In the genomic region with DNA sequence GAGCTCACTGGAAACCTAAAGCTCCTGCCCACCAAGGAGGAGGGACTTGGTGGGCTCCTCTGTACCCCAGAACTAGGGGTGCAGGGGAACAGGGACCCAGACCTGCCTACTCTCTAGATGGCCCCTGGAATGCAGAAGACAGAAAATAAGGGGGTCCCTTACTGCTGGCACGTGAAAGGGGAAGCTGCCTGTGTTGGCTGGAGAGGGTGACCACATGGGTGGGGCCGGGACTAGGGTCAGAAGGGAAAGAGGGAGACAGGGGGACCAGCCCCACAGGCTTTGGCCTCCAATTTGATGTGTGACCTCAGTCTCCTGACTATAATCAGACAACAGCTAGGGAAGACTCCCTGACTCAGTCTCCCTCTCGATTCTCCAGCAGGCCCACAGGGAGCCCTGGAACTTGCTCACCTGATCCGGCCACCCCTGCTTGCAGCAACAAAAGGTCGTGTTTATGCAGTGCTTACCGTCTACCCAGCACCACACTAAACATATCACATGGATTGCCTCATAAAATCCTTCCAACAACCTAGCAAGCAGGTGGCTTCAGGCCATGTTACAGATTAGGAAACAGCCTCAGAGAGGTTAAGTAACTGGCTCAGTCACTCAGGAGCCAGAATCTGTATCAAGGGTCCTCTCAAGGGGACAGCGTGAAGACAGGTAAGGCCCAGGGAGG, we compare ENCODE assay signal across 10 cellular contexts. TPM values are rescaled to one million over a fixed set of nuclear protein-coding genes. Genes with fewer than 3 reads are reported as not detected.
DNase-seq lines count a peak whose midpoint lies in the region; ATAC-seq and TF ChIP-seq lines count a peak whose summit lies in the region.
"Had no signal": no experiment of that assay in that cellular context is flagged by ENCODE, and none has a peak within 500 bp of the region (broad histone marks: within the 10 kb centered on the region; RNA-seq: fewer than 3 reads in every experiment).

No MANE protein-coding gene starts in this region.

- TF ChIP-seq POLR2A in breast epithelium (IDR thresholded peaks at IDR 0.05), result no peak
- no peak for TF ChIP-seq POLR2A in upper lobe of left lung (IDR thresholded peaks at IDR 0.05)

- no peak for ATAC-seq in activated naive CD8-positive, alpha-beta T cell treated with anti-CD3 and anti-CD28 coated beads, Interleukin-2, amount 50 U/mL, for 24 hours
- ATAC-seq in lower lobe of right lung (peak; percentile 7 to 33), upper lobe of left lung (ENCODE audit: low FRiP score in 2 of 2) (no peak)

- no peaks in the 10 kb centered on the region for H3K27me3 ChIP-seq in breast epithelium
- no peaks in the 10 kb centered on the region for H3K27me3 ChIP-seq in lower lobe of right lung (ENCODE audit: low read depth)
- no peaks in the 10 kb centered on the region for H3K27me3 ChIP-seq in upper lobe of left lung

- DNase-seq in MCF 10A (ENCODE audit: unreplicated experiment), result peak; percentile 68
- no peak for DNase-seq in breast epithelium (ENCODE audit: low spot score in 2 of 2)
- DNase-seq in activated naive CD8-positive, alpha-beta T cell treated with anti-CD3 and anti-CD28 coated beads, Interleukin-2, amount 50 U/mL, for 24 hours, result no peak
- peak; percentile 60 for DNase-seq in lower lobe of right lung
- peak in 1 of 2 donors; percentile 64 for DNase-seq in upper lobe of left lung
- no peak for DNase-seq in NCI-H510A (lab: John Stamatoyannopoulos, UW)
- DNase-seq in SIG-M5 (lab: John Stamatoyannopoulos, UW), result no peak
- no peak for DNase-seq in NK-92 (lab: John Stamatoyannopoulos, UW; ENCODE audit: unreplicated experiment)
- DNase-seq: Calu3; stimulated activated CD4-positive, alpha-beta T cell treated with anti-CD3 and anti-CD28 coated beads, Interleukin-2, amount 100 ng/mL, for 24 hours had no signal

- H3K4me1 Mint-ChIP-seq in MCF 10A (ENCODE audit: insufficient read depth, unreplicated experiment), result peaks cover 47% of the 10 kb centered on the region
- H3K4me1 Mint-ChIP-seq in activated naive CD8-positive, alpha-beta T cell treated with anti-CD3 and anti-CD28 coated beads, Interleukin-2, amount 50 U/mL, for 24 hours, result peaks cover 73% of the 10 kb centered on the region

- no TSS peak for BruUV-seq in MCF 10A (replicated peaks; lab: Mats Ljungman, UMichigan)

- POLR2A ChIA-PET in MCF 10A (lab: Yijun Ruan, JAX), result interaction anchor here (0.7 kb wide), 1 partner anchor 122 kb away, joined by 3 read pairs; no protein-coding TSS in a partner anchor

- no peaks in the 10 kb centered on the region for H3K36me3 Mint-ChIP-seq in MCF 10A (ENCODE audit: insufficient read depth, unreplicated experiment)
- H3K36me3 Mint-ChIP-seq in activated naive CD8-positive, alpha-beta T cell treated with anti-CD3 and anti-CD28 coated beads, Interleukin-2, amount 50 U/mL, for 24 hours (ENCODE audit: low read depth), result peaks cover 4% of the 10 kb centered on the region

- H3K27ac ChIP-seq in breast epithelium (peak overlapping the region in 1 of 2 donors; percentile 48), lower lobe of right lung (peak overlapping the region; percentile 66), upper lobe of left lung (peak overlapping the region; percentile 81 to 93 (median 89))

- no peak for TF ChIP-seq EP300 in upper lobe of left lung (IDR thresholded peaks at IDR 0.05)

- H3K9me3 ChIP-seq in breast epithelium (no peaks in the 10 kb centered on the region), lower lobe of right lung (no peaks in the 10 kb centered on the region), upper lobe of left lung (no peaks in the 10 kb centered on the region)

- H3K27ac Mint-ChIP-seq in MCF 10A (ENCODE audit: low read depth, unreplicated experiment), result peak overlapping the region; percentile 33
- peak overlapping the region; percentile 83 for H3K27ac Mint-ChIP-seq in activated naive CD8-positive, alpha-beta T cell treated with anti-CD3 and anti-CD28 coated beads, Interleukin-2, amount 50 U/mL, for 24 hours

- H3K4me3 ChIP-seq in breast epithelium (no peak overlapping the region), lower lobe of right lung (peak overlapping the region; percentile 4), upper lobe of left lung (no peak overlapping the region)

- H3K4me3 Mint-ChIP-seq in MCF 10A (ENCODE audit: unreplicated experiment), result no peak overlapping the region
- H3K4me3 Mint-ChIP-seq in activated naive CD8-positive, alpha-beta T cell treated with anti-CD3 and anti-CD28 coated beads, Interleukin-2, amount 50 U/mL, for 24 hours, result no peak overlapping the region

- no peaks in the 10 kb centered on the region for H3K36me3 ChIP-seq in breast epithelium
- no peaks in the 10 kb centered on the region for H3K36me3 ChIP-seq in lower lobe of right lung
- no peaks in the 10 kb centered on the region for H3K36me3 ChIP-seq in upper lobe of left lung

- TF ChIP-seq CTCF in MCF 10A (IDR thresholded peaks at IDR 0.05; ENCODE audit: unreplicated experiment) (no peak), breast epithelium (IDR thresholded peaks at IDR 0.05) (no peak), lower lobe of right lung (IDR thresholded peaks at IDR 0.05) (no peak), upper lobe of left lung (IDR thresholded peaks at IDR 0.05) (no peak)

- intact Hi-C loops in MCF 10A (cut with micrococcal nuclease) (no loop called here), breast epithelium (cut with DNase I; ENCODE audit: low total_unique reads) (no loop called here), lower lobe of right lung (cut with DNase I) (no loop called here)

- no peaks in the 10 kb centered on the region for H3K9me3 Mint-ChIP-seq in MCF 10A (ENCODE audit: unreplicated experiment)
- H3K9me3 Mint-ChIP-seq in activated naive CD8-positive, alpha-beta T cell treated with anti-CD3 and anti-CD28 coated beads, Interleukin-2, amount 50 U/mL, for 24 hours, result no peaks in the 10 kb centered on the region

- H3K4me1 ChIP-seq in breast epithelium, result no peaks in the 10 kb centered on the region
- peaks cover 96% of the 10 kb centered on the region for H3K4me1 ChIP-seq in lower lobe of right lung
- peaks cover 58 to 96% (median 89%) of the 10 kb centered on the region in 4 donors for H3K4me1 ChIP-seq in upper lobe of left lung

- no peaks in the 10 kb centered on the region for H3K27me3 Mint-ChIP-seq in MCF 10A (ENCODE audit: insufficient read depth, unreplicated experiment)
- H3K27me3 Mint-ChIP-seq in activated naive CD8-positive, alpha-beta T cell treated with anti-CD3 and anti-CD28 coated beads, Interleukin-2, amount 50 U/mL, for 24 hours, result no peaks in the 10 kb centered on the region

- CTCF ChIA-PET in MCF 10A (lab: Yijun Ruan, JAX), result interaction anchor here (0.6 to 2.6 kb wide), 3 partner anchors 52 to 325 kb away, joined by 3 to 6 read pairs (median 5); a partner anchor contains a TSS

- WGBS in upper lobe of left lung, 2 donors, result 54 to 57% methylated on average over 7 of the region's 7 CpGs

RNA-seq across cellular contexts. Expression of a gene that starts 10.2 kb away (rescaled TPM):
- total RNA-seq in MCF 10A (2022) (47.0 and 47.6 TPM in 2 replicates), breast epithelium (100 to 1,000 TPM in 1 of 3 donors, 10 to 100 TPM in 2; 85.9 to 109 (median 97.0) TPM), lower lobe of right lung (276 TPM), upper lobe of left lung (1,000 to 10,000 TPM in 1 of 6 donors, 100 to 1,000 TPM in 5; 217 to 1,154 (median 269) TPM)

RNA-seq across cellular contexts. Expression of a gene that starts 51.9 kb away (rescaled TPM):
- total RNA-seq in MCF 10A (2022) (10.6 and 16.9 TPM in 2 replicates), breast epithelium (100 to 1,000 TPM in 1 of 3 donors, 10 to 100 TPM in 2; 20.6 to 117 (median 93.7) TPM), lower lobe of right lung (126 TPM), upper lobe of left lung (100 to 1,000 TPM in 5 of 6 donors, 10 to 100 TPM in 1; 93.2 to 227 (median 151) TPM)

Comparison
In these comparisons a context has a peak if more than half of its experiments do, and no peak if none do; other contexts are left out.
1. DNase-seq: peak in MCF 10A (single experiment) and lower lobe of right lung (single experiment); none in breast epithelium (0 of 2), activated naive CD8-positive, alpha-beta T cell treated with anti-CD3 and anti-CD28 coated beads, Interleukin-2, amount 50 U/mL, for 24 hours (single experiment), NCI-H510A (single experiment), SIG-M5 (single experiment) and NK-92 (single experiment).
2. ATAC-seq: peak in lower lobe of right lung (2 of 2); none in activated naive CD8-positive, alpha-beta T cell treated with anti-CD3 and anti-CD28 coated beads, Interleukin-2, amount 50 U/mL, for 24 hours (single experiment) and upper lobe of left lung (0 of 2).